Comparison of ENCODE assay signal across 11 cellular contexts in the genomic region with DNA sequence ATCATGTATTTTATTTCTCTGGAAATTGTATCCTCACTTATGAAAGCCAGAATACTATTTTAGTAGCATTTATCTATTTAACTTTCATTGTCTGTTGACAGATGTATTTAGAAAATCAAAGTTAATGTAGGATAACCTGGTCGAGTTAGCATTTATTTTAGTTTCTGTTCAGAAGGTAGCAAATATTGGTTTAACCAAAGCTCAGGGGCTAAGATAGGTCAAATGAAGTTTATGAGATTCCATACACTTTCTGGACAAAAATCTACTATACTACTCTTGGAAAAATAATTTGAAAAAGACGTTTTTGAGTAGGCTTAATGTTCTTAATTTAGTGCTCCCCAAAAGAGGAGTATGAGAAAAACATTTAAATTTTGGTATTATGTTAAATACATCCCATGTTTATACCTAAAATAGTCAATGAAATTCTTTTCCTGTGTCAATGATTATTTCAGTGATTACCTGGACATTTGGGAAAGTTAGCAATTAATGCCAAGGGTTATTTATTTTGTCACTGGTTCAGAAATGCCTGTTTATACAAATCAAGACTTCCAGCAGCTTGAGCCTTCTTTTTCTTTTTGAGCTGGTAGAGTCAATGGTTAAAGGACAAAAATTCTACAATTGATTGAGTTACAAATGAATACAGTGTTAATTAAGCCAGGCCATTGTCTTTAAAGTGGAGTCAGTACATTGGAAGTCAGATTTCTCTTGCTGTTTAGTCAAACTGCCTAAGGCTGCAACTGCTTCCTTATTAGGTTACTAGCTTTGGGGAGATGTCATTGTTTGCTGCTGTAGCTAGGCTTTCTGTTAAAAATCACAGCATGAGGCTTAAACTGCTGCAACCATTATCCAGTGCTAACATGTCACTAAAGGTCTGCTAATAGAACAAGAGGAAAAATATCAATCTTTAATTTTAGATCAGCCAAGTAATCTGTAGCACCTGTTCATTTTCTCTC.
DNase-seq lines count a peak whose midpoint lies in the region; ATAC-seq and TF ChIP-seq lines count a peak whose summit lies in the region.
"Had no signal": no experiment of that assay in that cellular context is flagged by ENCODE, and none has a peak within 500 bp of the region (broad histone marks: within the 10 kb centered on the region; RNA-seq: fewer than 3 reads in every experiment).

No MANE protein-coding gene starts in this region.

- H3K9me3 Mint-ChIP-seq in CD14-positive monocyte = peaks cover 0 to 2% (median 0%) of the 10 kb centered on the region in 7 donors
- H3K9me3 Mint-ChIP-seq: CD4-positive, alpha-beta T cell; stimulated activated naive CD8-positive, alpha-beta T cell treated with anti-CD3 and anti-CD28 coated beads, Interleukin-15, Interleukin-2, amounts not matched to agents 100 ng/mL and 50 ng/mL, for 24 hours had no signal

- no peaks in the 10 kb centered on the region for H3K27me3 ChIP-seq in iPS-20b (ENCODE audit: insufficient read depth, low read length)

- no peak overlapping the region for H3K27ac Mint-ChIP-seq in CD14-positive monocyte
- H3K27ac Mint-ChIP-seq: CD4-positive, alpha-beta T cell; stimulated activated naive CD8-positive, alpha-beta T cell treated with anti-CD3 and anti-CD28 coated beads, Interleukin-15, Interleukin-2, amounts not matched to agents 100 ng/mL and 50 ng/mL, for 24 hours had no signal

- H3K9me3 ChIP-seq in iPS-20b (ENCODE audit: insufficient read depth, low read depth, low read length) = no peaks in the 10 kb centered on the region

- peaks cover 0 to 2% (median 0%) of the 10 kb centered on the region in 3 donors for H3K27me3 Mint-ChIP-seq in CD14-positive monocyte (ENCODE audit: low read depth in 3 of 3)
- H3K27me3 Mint-ChIP-seq: CD4-positive, alpha-beta T cell; stimulated activated naive CD8-positive, alpha-beta T cell treated with anti-CD3 and anti-CD28 coated beads, Interleukin-15, Interleukin-2, amounts not matched to agents 100 ng/mL and 50 ng/mL, for 24 hours had no signal

- H3K36me3 ChIP-seq in iPS-20b (ENCODE audit: insufficient read depth, low read depth, low read length) = no peaks in the 10 kb centered on the region

- in situ Hi-C loops in GM13976 (cut with MboI; ENCODE audit: low sequenced_read_pairs, unreplicated experiment) = no loop called here

- peaks cover 63% of the 10 kb centered on the region for H3K4me1 ChIP-seq in iPS-20b (ENCODE audit: insufficient read depth, low read length)

- no peak overlapping the region for H3K4me3 Mint-ChIP-seq in CD14-positive monocyte
- H3K4me3 Mint-ChIP-seq: CD4-positive, alpha-beta T cell; stimulated activated naive CD8-positive, alpha-beta T cell treated with anti-CD3 and anti-CD28 coated beads, Interleukin-15, Interleukin-2, amounts not matched to agents 100 ng/mL and 50 ng/mL, for 24 hours had no signal

- H3K4me1 Mint-ChIP-seq in CD14-positive monocyte = peaks cover 6% of the 10 kb centered on the region

- H3K4me3 ChIP-seq in iPS-20b (ENCODE audit: low read length) = peak overlapping the region; percentile 55

- H3K27ac ChIP-seq in iPS-20b (ENCODE audit: low read length) = peak overlapping the region; percentile 92

- peak overlapping the region; percentile 81 for H3K9ac ChIP-seq in iPS-20b (ENCODE audit: low read depth, low read length)

- intact Hi-C loops in CD14-positive monocyte (cut with micrococcal nuclease) = no loop called here

- peak; percentile 52 for DNase-seq in ELR (ENCODE audit: low read depth)
- DNase-seq in NCI-H146 (lab: John Stamatoyannopoulos, UW) = peak; percentile 97
- no peak for DNase-seq in D341Med (ENCODE audit: low spot score)
- DNase-seq in CD14-positive monocyte (ENCODE audit: low spot score) = no peak
- DNase-seq in stimulated activated CD4-positive, alpha-beta T cell treated with anti-CD3 and anti-CD28 coated beads, Interleukin-2, amount 100 ng/mL, for 24 hours = no peak
- DNase-seq in GM13976 (ENCODE audit: low spot score) = no peak
- DNase-seq: CD4-positive, alpha-beta T cell; stimulated activated CD4-positive, alpha-beta T cell treated with anti-CD3 and anti-CD28 coated beads, Interleukin-15, amount 100 ng/mL, for 24 hours had no signal

- ATAC-seq in SK-N-SH treated with all-trans-retinoic acid at 6 μM for 48 hours = peak; percentile 5; the same call in 1 of the 3 replicates

- no peak for TF ChIP-seq CTCF in CD14-positive monocyte (IDR thresholded peaks at IDR 0.05)
- TF ChIP-seq CTCF in GM13976 (IDR thresholded peaks at IDR 0.05; ENCODE audit: borderline replicate concordance, control extremely low read depth, extremely low read depth, insufficient read depth, missing control alignments) = no peak

- no peaks in the 10 kb centered on the region for H3K36me3 Mint-ChIP-seq in CD14-positive monocyte

TF ChIP-seq in SK-N-SH treated with all-trans-retinoic acid at 6 μM for 48 hours, 23 proteins besides CTCF, POLR2A, EP300 and RAD21:
- TF ChIP-seq BACH2 (CRISPR knock-in tag; IDR thresholded peaks at IDR 0.05; ENCODE audit: borderline replicate concordance) (no peak), ZFP30 (CRISPR knock-in tag; IDR thresholded peaks at IDR 0.05) (peak; percentile 36), TCF4 (CRISPR knock-in tag; IDR thresholded peaks at IDR 0.05; ENCODE audit: borderline replicate concordance) (0 out of 2 replicates have a peak, but pooled peaks have one; percentile 12)

Comparison
In these comparisons a context has a peak if more than half of its experiments do, and no peak if none do; other contexts are left out.
1. DNase-seq: peak in ELR (single experiment) and NCI-H146 (single experiment); none in D341Med (single experiment), CD14-positive monocyte (single experiment), stimulated activated CD4-positive, alpha-beta T cell treated with anti-CD3 and anti-CD28 coated beads, Interleukin-2, amount 100 ng/mL, for 24 hours (0 of 2) and GM13976 (single experiment).